29 cellular contexts compared by ENCODE assay signal in genomic region chrX:138157850-138158249, GRCh38.
"Had no signal": no experiment of that assay in that cellular context is flagged by ENCODE, and none has a peak within 500 bp of the region (broad histone marks: within the 10 kb centered on the region; RNA-seq: fewer than 3 reads in every experiment).

No MANE protein-coding gene starts in this region.

- H3K4me3 Mint-ChIP-seq: stimulated activated effector memory CD8-positive, alpha-beta T cell treated with anti-CD3 and anti-CD28 coated beads, Interleukin-12 subunit alpha, Interleukin-12 subunit beta, amount 100 ng/mL, for 72 hours; stimulated activated memory B cell treated with anti-CD40 and anti-IgM and Interleukin-4, amounts not matched to agents 10 μg/mL and 1 μg/mL and 100 μg/mL, for 72 hours; stimulated activated naive B cell treated with anti-CD40 and anti-IgM and Interleukin-4, amounts not matched to agents 10 μg/mL and 1 μg/mL and 100 μg/mL, for 72 hours; stimulated activated naive CD8-positive, alpha-beta T cell treated with anti-CD3 and anti-CD28 coated beads, Interleukin-15, amount 100 ng/mL, for 72 hours; stimulated activated naive CD8-positive, alpha-beta T cell treated with anti-CD3 and anti-CD28 coated beads, Interleukin-15, Interleukin-2, amounts not matched to agents 100 ng/mL and 50 ng/mL, for 24 hours; type B pancreatic cell had no signal

- H3K9me3 ChIP-seq: suprapubic skin, testis, thoracic aorta, thyroid gland, tibial artery, tibial nerve, transverse colon, upper lobe of left lung, upper lobe of right lung, uterus, vagina had no signal

- H3K4me1 Mint-ChIP-seq: stimulated activated effector memory CD8-positive, alpha-beta T cell treated with anti-CD3 and anti-CD28 coated beads, Interleukin-12 subunit alpha, Interleukin-12 subunit beta, amount 100 ng/mL, for 72 hours; stimulated activated memory B cell treated with anti-CD40 and anti-IgM and Interleukin-4, amounts not matched to agents 10 μg/mL and 1 μg/mL and 100 μg/mL, for 72 hours; stimulated activated naive B cell treated with anti-CD40 and anti-IgM and Interleukin-4, amounts not matched to agents 10 μg/mL and 1 μg/mL and 100 μg/mL, for 72 hours; stimulated activated naive CD8-positive, alpha-beta T cell treated with anti-CD3 and anti-CD28 coated beads, Interleukin-15, amount 100 ng/mL, for 72 hours had no signal

- H3K27me3 ChIP-seq: stomach, suprapubic skin, testis, thyroid gland, tibial artery, transverse colon, upper lobe of left lung, upper lobe of right lung, uterus, vagina had no signal

- ATAC-seq: stimulated activated effector memory CD8-positive, alpha-beta T cell treated with anti-CD3 and anti-CD28 coated beads, Interleukin-12 subunit alpha, Interleukin-12 subunit beta, amount 100 ng/mL, for 72 hours; stimulated activated memory B cell treated with anti-CD40 and anti-IgM and Interleukin-4, amounts not matched to agents 10 μg/mL and 1 μg/mL and 100 μg/mL, for 72 hours; stimulated activated naive B cell treated with anti-CD40 and anti-IgM and Interleukin-4, amounts not matched to agents 10 μg/mL and 1 μg/mL and 100 μg/mL, for 72 hours; stimulated activated naive CD8-positive, alpha-beta T cell treated with anti-CD3 and anti-CD28 coated beads, Interleukin-15, amount 100 ng/mL, for 72 hours; stimulated activated naive CD8-positive, alpha-beta T cell treated with anti-CD3 and anti-CD28 coated beads, Interleukin-15, Interleukin-2, amounts not matched to agents 100 U/mL and 50 U/mL, for 24 hours; upper lobe of right lung had no signal

- H3K27ac Mint-ChIP-seq: stimulated activated effector memory CD8-positive, alpha-beta T cell treated with anti-CD3 and anti-CD28 coated beads, Interleukin-12 subunit alpha, Interleukin-12 subunit beta, amount 100 ng/mL, for 72 hours; stimulated activated memory B cell treated with anti-CD40 and anti-IgM and Interleukin-4, amounts not matched to agents 10 μg/mL and 1 μg/mL and 100 μg/mL, for 72 hours; stimulated activated naive B cell treated with anti-CD40 and anti-IgM and Interleukin-4, amounts not matched to agents 10 μg/mL and 1 μg/mL and 100 μg/mL, for 72 hours; stimulated activated naive CD8-positive, alpha-beta T cell treated with anti-CD3 and anti-CD28 coated beads, Interleukin-15, amount 100 ng/mL, for 72 hours; stimulated activated naive CD8-positive, alpha-beta T cell treated with anti-CD3 and anti-CD28 coated beads, Interleukin-15, Interleukin-2, amounts not matched to agents 100 ng/mL and 50 ng/mL, for 24 hours; type B pancreatic cell had no signal

- H3K36me3 ChIP-seq: stomach, suprapubic skin, thoracic aorta, thyroid gland, tibial artery, tibial nerve, transverse colon, upper lobe of left lung, upper lobe of right lung, uterus, vagina had no signal

- H3K36me3 Mint-ChIP-seq: stimulated activated effector memory CD8-positive, alpha-beta T cell treated with anti-CD3 and anti-CD28 coated beads, Interleukin-12 subunit alpha, Interleukin-12 subunit beta, amount 100 ng/mL, for 72 hours; stimulated activated memory B cell treated with anti-CD40 and anti-IgM and Interleukin-4, amounts not matched to agents 10 μg/mL and 1 μg/mL and 100 μg/mL, for 72 hours; stimulated activated naive B cell treated with anti-CD40 and anti-IgM and Interleukin-4, amounts not matched to agents 10 μg/mL and 1 μg/mL and 100 μg/mL, for 72 hours; type B pancreatic cell had no signal

- H3K9me3 Mint-ChIP-seq: stimulated activated memory B cell treated with anti-CD40 and anti-IgM and Interleukin-4, amounts not matched to agents 10 μg/mL and 1 μg/mL and 100 μg/mL, for 72 hours; stimulated activated naive CD8-positive, alpha-beta T cell treated with anti-CD3 and anti-CD28 coated beads, Interleukin-15, amount 100 ng/mL, for 72 hours; stimulated activated naive CD8-positive, alpha-beta T cell treated with anti-CD3 and anti-CD28 coated beads, Interleukin-15, Interleukin-2, amounts not matched to agents 100 ng/mL and 50 ng/mL, for 24 hours; type B pancreatic cell had no signal

- H3K27ac ChIP-seq: stomach, suprapubic skin, testis, thoracic aorta, thyroid gland, tibial artery, tibial nerve, transverse colon, upper lobe of left lung, upper lobe of right lung, uterus, vagina had no signal

- H3K4me1 ChIP-seq: stomach, suprapubic skin, testis, thyroid gland, tibial artery, tibial nerve, transverse colon, upper lobe of left lung, upper lobe of right lung, uterus, vagina had no signal

- FAIRE-seq: urothelium cell line had no signal

- DNase-seq: stimulated activated CD4-positive, alpha-beta T cell treated with anti-CD3 and anti-CD28 coated beads, Interleukin-2, amount 100 ng/mL, for 48 hours; stimulated activated CD4-positive, alpha-beta T cell treated with anti-CD3 and anti-CD28 coated beads, Interleukin-4, amount 100 ng/mL, for 1 hour; stimulated activated CD4-positive, alpha-beta T cell treated with anti-CD3 and anti-CD28 coated beads, Interleukin-4, amount 100 ng/mL, for 24 hours; stimulated activated CD4-positive, alpha-beta T cell treated with anti-CD3 and anti-CD28 coated beads, Interleukin-4, amount 100 ng/mL, for 4 hours; stimulated activated CD8-positive, alpha-beta memory T cell treated with anti-CD3 and anti-CD28 coated beads, Interleukin-4, amount 100 ng/mL, for 48 hours; stimulated activated naive B cell treated with anti-CD40 and anti-IgM and Interleukin-4, amounts not matched to agents 10 μg/mL and 1 μg/mL and 100 μg/mL, for 72 hours; stimulated activated naive CD4-positive, alpha-beta T cell; stimulated activated naive CD4-positive, alpha-beta T cell treated with Interleukin-2 at 50 U/mL for 16 hours; stimulated activated naive CD8-positive, alpha-beta T cell treated with anti-CD3 and anti-CD28 coated beads, Interleukin-15, amount 100 ng/mL, for 72 hours; stimulated activated naive CD8-positive, alpha-beta T cell treated with anti-CD3 and anti-CD28 coated beads, Interleukin-15, Interleukin-2, amounts not matched to agents 100 U/mL and 50 U/mL, for 24 hours; stomach; substantia nigra; testis; thyroid gland; tibial artery; transverse colon; trophoblast cell; upper lobe of left lung; upper lobe of right lung; uterus had no signal

- H3K4me3 ChIP-seq: stomach, suprapubic skin, testis, thoracic aorta, thyroid gland, tibial artery, tibial nerve, transverse colon, upper lobe of left lung, upper lobe of right lung, uterus, vagina had no signal

- H3K27me3 Mint-ChIP-seq: stimulated activated memory B cell treated with anti-CD40 and anti-IgM and Interleukin-4, amounts not matched to agents 10 μg/mL and 1 μg/mL and 100 μg/mL, for 72 hours; stimulated activated naive B cell treated with anti-CD40 and anti-IgM and Interleukin-4, amounts not matched to agents 10 μg/mL and 1 μg/mL and 100 μg/mL, for 72 hours; stimulated activated naive CD8-positive, alpha-beta T cell treated with anti-CD3 and anti-CD28 coated beads, Interleukin-15, amount 100 ng/mL, for 72 hours; stimulated activated naive CD8-positive, alpha-beta T cell treated with anti-CD3 and anti-CD28 coated beads, Interleukin-15, Interleukin-2, amounts not matched to agents 100 ng/mL and 50 ng/mL, for 24 hours; type B pancreatic cell had no signal
